In the genomic region with DNA sequence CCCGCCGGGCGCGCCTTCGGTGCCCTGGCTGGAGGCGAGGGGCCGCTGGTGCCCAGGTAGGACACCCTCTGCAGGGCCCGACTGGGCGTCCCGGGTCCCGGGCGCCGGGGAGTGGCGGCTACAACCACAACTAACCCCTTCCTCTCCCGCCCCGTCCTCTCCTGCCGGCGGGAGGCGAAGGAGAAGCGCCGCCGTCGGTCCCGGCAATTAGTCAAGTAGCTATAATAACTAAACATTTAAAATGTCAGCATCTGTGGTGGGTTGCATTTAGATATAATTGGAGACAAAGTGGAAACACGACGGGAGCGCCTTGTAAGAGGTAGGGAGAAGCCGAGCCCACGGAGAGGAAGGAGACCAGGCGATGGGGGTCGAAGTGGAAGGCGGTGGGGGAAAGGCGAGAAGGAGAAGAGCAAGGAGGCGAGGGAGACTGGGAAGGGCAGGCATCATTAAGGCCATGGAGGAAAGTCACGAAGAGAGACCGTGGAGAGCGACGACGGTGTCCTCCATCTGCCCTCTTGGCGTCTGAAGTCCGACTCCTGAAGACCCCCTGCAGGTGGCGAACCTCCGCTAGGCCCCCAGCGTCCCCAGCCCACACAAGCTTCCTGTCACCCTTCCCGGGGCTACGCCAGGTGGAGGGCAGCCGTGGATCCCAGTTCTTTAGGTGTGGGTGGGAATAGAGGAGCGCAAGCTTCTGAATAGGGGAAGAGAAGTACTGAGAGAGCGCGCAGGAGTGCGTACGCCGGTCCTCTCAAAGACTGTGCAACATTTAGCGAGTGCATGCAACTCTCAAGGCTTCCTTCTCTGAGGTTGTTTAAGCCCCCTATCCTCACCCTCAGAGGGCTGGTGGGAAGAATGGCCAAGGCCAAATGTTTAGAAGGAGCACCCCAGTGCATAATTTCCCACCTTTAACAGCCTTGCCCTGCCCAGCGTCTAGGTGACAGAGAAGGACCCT, we compare ENCODE assay signal across 10 cellular contexts. TPM values are rescaled to one million over a fixed set of nuclear protein-coding genes. Genes with fewer than 3 reads are reported as not detected.
DNase-seq lines count a peak whose midpoint lies in the region; ATAC-seq, FAIRE-seq and TF ChIP-seq lines count a peak whose summit lies in the region.
"Had no signal": no experiment of that assay in that cellular context is flagged by ENCODE, and none has a peak within 500 bp of the region (broad histone marks: within the 10 kb centered on the region; RNA-seq: fewer than 3 reads in every experiment).

No MANE protein-coding gene starts in this region.

- H3K4me3 ChIP-seq in spleen = peak overlapping the region in 6 of 8 donors; percentile 34 to 68 (median 40)

- peaks cover 3 to 89% (median 49%) of the 10 kb centered on the region in 7 donors for H3K27me3 ChIP-seq in spleen (replicated peaks in 1 of 7)

- peaks cover 12% of the 10 kb centered on the region for H3K9me3 Mint-ChIP-seq in T-helper 1 cell treated with Interleukin-12 subunit alpha and Interleukin-12 subunit beta and Interleukin-4 antibody, amounts not matched to agents 30 μg/mL and 1 μg/mL, for 36 hours
- peaks cover 13% of the 10 kb centered on the region for H3K9me3 Mint-ChIP-seq in activated CD4-positive, alpha-beta memory T cell treated with anti-CD3 and anti-CD28 coated beads for 36 hours
- peaks cover 7% of the 10 kb centered on the region for H3K9me3 Mint-ChIP-seq in glutamatergic neuron (ENCODE audit: unreplicated experiment)

- TF ChIP-seq CTCF in glutamatergic neuron (IDR thresholded peaks at IDR 0.05; ENCODE audit: partially characterized antibody, unreplicated experiment) (no peak), spleen (IDR thresholded peaks at IDR 0.05 in 8 of 11, conservative IDR thresholded peaks at IDR 0.05 in 3 of 11) (no peak)

- peaks cover 83% of the 10 kb centered on the region for H3K27me3 Mint-ChIP-seq in T-helper 1 cell treated with Interleukin-12 subunit alpha and Interleukin-12 subunit beta and Interleukin-4 antibody, amounts not matched to agents 30 μg/mL and 1 μg/mL, for 36 hours (ENCODE audit: low read depth)
- H3K27me3 Mint-ChIP-seq in activated CD4-positive, alpha-beta memory T cell treated with anti-CD3 and anti-CD28 coated beads for 36 hours = peaks cover 56% of the 10 kb centered on the region
- peaks cover 28% of the 10 kb centered on the region for H3K27me3 Mint-ChIP-seq in glutamatergic neuron (ENCODE audit: unreplicated experiment)

- FAIRE-seq in GM12891 (lab: Jason Lieb, UNC) = no peak

- peaks cover 14 to 28% (median 24%) of the 10 kb centered on the region in 6 donors for H3K4me1 ChIP-seq in spleen

- peak overlapping the region; percentile 10 for H3K27ac Mint-ChIP-seq in T-helper 1 cell treated with Interleukin-12 subunit alpha and Interleukin-12 subunit beta and Interleukin-4 antibody, amounts not matched to agents 30 μg/mL and 1 μg/mL, for 36 hours
- no peak overlapping the region for H3K27ac Mint-ChIP-seq in activated CD4-positive, alpha-beta memory T cell treated with anti-CD3 and anti-CD28 coated beads for 36 hours
- no peak overlapping the region for H3K27ac Mint-ChIP-seq in glutamatergic neuron (ENCODE audit: unreplicated experiment)

- POLR2A ChIA-PET in activated CD4-positive, alpha-beta memory T cell treated with anti-CD3 and anti-CD28 coated beads for 36 hours (lab: Charles Lee) = no interaction called here

- intact Hi-C loops in activated CD4-positive, alpha-beta memory T cell treated with anti-CD3 and anti-CD28 coated beads for 36 hours (cut with micrococcal nuclease) = no loop called here
- intact Hi-C loops in spleen (cut with DNase I; ENCODE audit: low total_unique reads) = no loop called here

- H3K36me3 Mint-ChIP-seq in T-helper 1 cell treated with Interleukin-12 subunit alpha and Interleukin-12 subunit beta and Interleukin-4 antibody, amounts not matched to agents 30 μg/mL and 1 μg/mL, for 36 hours (ENCODE audit: low read depth) = peaks cover 11% of the 10 kb centered on the region
- H3K36me3 Mint-ChIP-seq in activated CD4-positive, alpha-beta memory T cell treated with anti-CD3 and anti-CD28 coated beads for 36 hours = peaks cover 6% of the 10 kb centered on the region
- H3K36me3 Mint-ChIP-seq in glutamatergic neuron (ENCODE audit: unreplicated experiment) = peaks cover 17% of the 10 kb centered on the region

- no peak overlapping the region for H3K27ac ChIP-seq in spleen

- peaks cover 23% of the 10 kb centered on the region for H3K4me1 Mint-ChIP-seq in T-helper 1 cell treated with Interleukin-12 subunit alpha and Interleukin-12 subunit beta and Interleukin-4 antibody, amounts not matched to agents 30 μg/mL and 1 μg/mL, for 36 hours (ENCODE audit: low read depth)
- H3K4me1 Mint-ChIP-seq in activated CD4-positive, alpha-beta memory T cell treated with anti-CD3 and anti-CD28 coated beads for 36 hours (ENCODE audit: low read depth) = peaks cover 33% of the 10 kb centered on the region
- peaks cover 6% of the 10 kb centered on the region for H3K4me1 Mint-ChIP-seq in glutamatergic neuron (ENCODE audit: low read depth, unreplicated experiment)

- H3K4me3 Mint-ChIP-seq in T-helper 1 cell treated with Interleukin-12 subunit alpha and Interleukin-12 subunit beta and Interleukin-4 antibody, amounts not matched to agents 30 μg/mL and 1 μg/mL, for 36 hours = peak overlapping the region; percentile 67
- peak overlapping the region; percentile 59 for H3K4me3 Mint-ChIP-seq in activated CD4-positive, alpha-beta memory T cell treated with anti-CD3 and anti-CD28 coated beads for 36 hours
- peak overlapping the region; percentile 88 for H3K4me3 Mint-ChIP-seq in glutamatergic neuron (ENCODE audit: unreplicated experiment)

- peaks cover 0 to 8% (median 0%) of the 10 kb centered on the region in 8 donors for H3K9me3 ChIP-seq in spleen

- 5 to 8% (median 6%) methylated on average over 52 to 55 of the region's 55 CpGs for WGBS in spleen, 5 donors

- no peak for ATAC-seq in HG02571 (IDR thresholded peaks at IDR 0.05; ENCODE audit: unreplicated experiment)
- ATAC-seq: left colon had no signal

- TF ChIP-seq POLR2A in spleen (IDR thresholded peaks at IDR 0.05) (no peak), GM12891 (IDR thresholded peaks at IDR 0.05; ENCODE audit: low read depth, low read length) (no peak)

- CTCF ChIA-PET in activated CD4-positive, alpha-beta memory T cell treated with anti-CD3 and anti-CD28 coated beads for 36 hours (lab: Charles Lee) = no interaction called here

- no peaks in the 10 kb centered on the region for H3K36me3 ChIP-seq in spleen

- DNase-seq in T-helper 1 cell = no peak
- DNase-seq in activated CD4-positive, alpha-beta memory T cell treated with anti-CD3 and anti-CD28 coated beads for 36 hours = no peak
- DNase-seq in glutamatergic neuron = no peak
- DNase-seq in spleen = no peak
- DNase-seq in HuH-7.5 (ENCODE audit: low spot score) = no peak
- no peak for DNase-seq in GM12891 (ENCODE audit: insufficient read length, low spot score)
- DNase-seq: left colon, NCI-H1105 treated with DMSO at 0.1 percent for 48 hours had no signal

TF ChIP-seq in GM12891, 5 proteins besides CTCF, POLR2A, EP300 and RAD21:
- TF ChIP-seq TAF1 (IDR thresholded peaks at IDR 0.05; ENCODE audit: low read depth, low read length) (no peak), POLR2AphosphoS5 (IDR thresholded peaks at IDR 0.05; ENCODE audit: low read depth, low read length) (no peak), SPI1 (IDR thresholded peaks at IDR 0.05; ENCODE audit: low read depth, low read length) (no peak), PAX5 (IDR thresholded peaks at IDR 0.05; ENCODE audit: insufficient read depth, low read length, severe bottlenecking) (no peak), POU2F2 (IDR thresholded peaks at IDR 0.05; ENCODE audit: low read depth, low read length) (no peak)

RNA-seq across cellular contexts. Expression of gene CNIH3, which starts 1.6 kb away (rescaled TPM):
- under 1 TPM; 0.63 to 1.00 TPM for total RNA-seq in activated CD4-positive, alpha-beta memory T cell treated with anti-CD3 and anti-CD28 coated beads for 36 hours
- total RNA-seq in glutamatergic neuron (ENCODE audit: unreplicated experiment) = 4.4 TPM
- 1 to 10 TPM in 5 of 7 donors, under 1 TPM in 2; 0.68 to 4.1 (median 2.6) TPM for total RNA-seq in spleen
- polyA plus RNA-seq in spleen = 1 to 10 TPM; 1.6 to 2.2 (median 1.7) TPM
- polyA plus RNA-seq in GM12891 (2012; ENCODE audit: low read depth, missing spikeins) = 2.2 TPM
